In genomic region chrX:12947545-12948235, GRCh38 we compare ENCODE assay signal across 10 cellular contexts. TPM values are rescaled to one million over a fixed set of nuclear protein-coding genes. Genes with fewer than 3 reads are reported as not detected.
DNase-seq lines count a peak whose midpoint lies in the region; ATAC-seq and TF ChIP-seq lines count a peak whose summit lies in the region.
"Had no signal": no experiment of that assay in that cellular context is flagged by ENCODE, and none has a peak within 500 bp of the region (broad histone marks: within the 10 kb centered on the region; RNA-seq: fewer than 3 reads in every experiment).

No MANE protein-coding gene starts in this region.

- H3K27me3 ChIP-seq in iPS-18a (ENCODE audit: control insufficient read depth, insufficient read depth, low read length) (no peaks in the 10 kb centered on the region), upper lobe of left lung (no peaks in the 10 kb centered on the region)

- ATAC-seq in upper lobe of left lung (ENCODE audit: low FRiP score in 2 of 2) (peak in 1 of 2 donors; percentile 5), GM19467 (IDR thresholded peaks at IDR 0.05; ENCODE audit: unreplicated experiment) (no peak)

- no peak overlapping the region for H3K27ac ChIP-seq in iPS-18a (ENCODE audit: low read length)
- H3K27ac ChIP-seq in upper lobe of left lung = peak overlapping the region in 3 of 4 donors; percentile 63 to 82 (median 69)

- no peaks in the 10 kb centered on the region for H3K36me3 ChIP-seq in iPS-18a (ENCODE audit: control insufficient read depth, low read depth, low read length)
- H3K36me3 ChIP-seq in upper lobe of left lung = no peaks in the 10 kb centered on the region

- H3K36me3 Mint-ChIP-seq in activated naive CD4-positive, alpha-beta T cell treated with anti-CD3 and anti-CD28 coated beads, Interleukin-2, amount 50 U/mL, for 24 hours = no peaks in the 10 kb centered on the region

- no peak for DNase-seq in activated naive CD4-positive, alpha-beta T cell treated with Interleukin-2 at 50 U/mL for 16 hours
- DNase-seq in SHP77 (lab: John Stamatoyannopoulos, UW) = peak; percentile 4 to 7
- no peak for DNase-seq in upper lobe of left lung
- no peak for DNase-seq in NCI-H2081 treated with DMSO at 0.1 percent for 48 hours (lab: John Stamatoyannopoulos, UW)
- no peak for DNase-seq in NCI-H526 treated with DMSO at 0.1 percent for 48 hours (lab: John Stamatoyannopoulos, UW)
- DNase-seq: stimulated activated CD4-positive, alpha-beta T cell treated with anti-CD3 and anti-CD28 coated beads, Interleukin-12 subunit alpha, Interleukin-12 subunit beta, amount 100 ng/mL, for 4 hours had no signal

- H3K4me1 ChIP-seq in iPS-18a (ENCODE audit: control insufficient read depth, low read depth, low read length) (peaks cover 16% of the 10 kb centered on the region), upper lobe of left lung (peaks cover 0 to 52% (median 23%) of the 10 kb centered on the region in 4 donors)

- H3K9me3 ChIP-seq in iPS-18a (ENCODE audit: control insufficient read depth, low read depth, low read length) (no peaks in the 10 kb centered on the region), upper lobe of left lung (no peaks in the 10 kb centered on the region)

- no peaks in the 10 kb centered on the region for H3K27me3 Mint-ChIP-seq in activated naive CD4-positive, alpha-beta T cell treated with anti-CD3 and anti-CD28 coated beads, Interleukin-2, amount 50 U/mL, for 24 hours

- no peak for TF ChIP-seq EP300 in upper lobe of left lung (IDR thresholded peaks at IDR 0.05)

- peaks cover 64% of the 10 kb centered on the region for H3K4me1 Mint-ChIP-seq in activated naive CD4-positive, alpha-beta T cell treated with anti-CD3 and anti-CD28 coated beads, Interleukin-2, amount 50 U/mL, for 24 hours

- no peak for TF ChIP-seq CTCF in upper lobe of left lung (IDR thresholded peaks at IDR 0.05)

- peak overlapping the region; percentile 30 for H3K4me3 Mint-ChIP-seq in activated naive CD4-positive, alpha-beta T cell treated with anti-CD3 and anti-CD28 coated beads, Interleukin-2, amount 50 U/mL, for 24 hours

- 61 to 68% methylated on average over 5 of the region's 5 CpGs for WGBS in upper lobe of left lung, 2 donors

- no peak for TF ChIP-seq POLR2A in upper lobe of left lung (IDR thresholded peaks at IDR 0.05)

- no peak overlapping the region for H3K4me3 ChIP-seq in iPS-18a (ENCODE audit: low read length)
- no peak overlapping the region for H3K4me3 ChIP-seq in upper lobe of left lung

- H3K9me3 Mint-ChIP-seq in activated naive CD4-positive, alpha-beta T cell treated with anti-CD3 and anti-CD28 coated beads, Interleukin-2, amount 50 U/mL, for 24 hours = no peaks in the 10 kb centered on the region

- peak overlapping the region; percentile 8 for H3K9ac ChIP-seq in iPS-18a (ENCODE audit: low read length)

- peak overlapping the region; percentile 97 for H3K27ac Mint-ChIP-seq in activated naive CD4-positive, alpha-beta T cell treated with anti-CD3 and anti-CD28 coated beads, Interleukin-2, amount 50 U/mL, for 24 hours

RNA-seq across cellular contexts. Expression of gene TMSB4X, which starts 27.2 kb away (rescaled TPM):
- 1,000 to 10,000 TPM; 2,646 to 6,090 (median 4,792) TPM for total RNA-seq in upper lobe of left lung

RNA-seq across cellular contexts. Expression of gene TLR8, which starts 41.3 kb away (rescaled TPM):
- 10 to 100 TPM in 3 of 6 donors, 1 to 10 TPM in 3; 2.3 to 24.5 (median 9.3) TPM for total RNA-seq in upper lobe of left lung
- total RNA-seq: Daoy had no signal

Comparison
In these comparisons a context has a peak if more than half of its experiments do, and no peak if none do; other contexts are left out.
1. DNase-seq: peak in SHP77 (2 of 2); none in activated naive CD4-positive, alpha-beta T cell treated with Interleukin-2 at 50 U/mL for 16 hours (single experiment), upper lobe of left lung (0 of 2), NCI-H2081 treated with DMSO at 0.1 percent for 48 hours (single experiment) and NCI-H526 treated with DMSO at 0.1 percent for 48 hours (single experiment).